ENCODE assay signal across 1 cellular context in the genomic region with DNA sequence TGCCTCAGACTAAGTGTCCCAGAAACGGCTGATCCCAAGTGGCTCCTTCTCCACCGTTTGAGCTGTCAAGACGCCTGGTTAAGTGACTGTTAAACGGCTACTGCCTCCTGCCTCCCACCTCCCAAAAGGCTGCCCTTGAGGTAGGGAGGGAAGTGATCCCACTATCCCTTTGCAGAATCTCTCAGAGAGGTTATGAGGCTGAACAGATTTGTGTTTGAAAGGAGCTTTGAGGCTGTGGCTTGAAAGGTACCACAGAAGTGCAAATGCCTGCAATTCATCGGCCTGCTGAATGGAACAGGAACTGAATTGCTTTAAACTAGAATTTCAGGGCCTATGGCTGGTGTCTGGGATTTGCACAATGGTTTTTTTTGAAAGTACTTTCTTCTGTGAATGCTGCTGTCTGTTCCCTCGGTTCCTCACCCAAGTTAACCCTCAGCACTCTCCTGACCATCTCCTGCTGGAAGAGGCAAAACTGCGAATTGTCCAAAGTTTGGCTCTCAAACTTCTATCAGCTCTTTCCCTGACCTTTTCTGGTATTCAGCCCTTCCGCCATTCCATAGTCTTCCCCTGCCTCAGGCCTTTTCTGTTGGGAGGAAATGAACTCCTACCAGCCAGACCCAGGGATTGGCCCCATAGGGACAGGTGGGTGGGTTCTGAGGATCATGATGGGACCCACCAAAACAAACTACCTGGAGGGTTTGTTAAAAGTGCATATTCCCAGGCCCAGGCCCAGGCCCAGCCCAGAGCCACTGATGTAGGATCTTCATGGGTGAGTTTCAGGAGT.
A peak's percentile ranks its signal among the peaks of the same experiment; 100 is the strongest.
TF ChIP-seq lines count a peak whose summit lies in the region.

No MANE protein-coding gene starts in this region.

TF ChIP-seq in GM23338, 12 proteins besides CTCF, POLR2A, EP300 and RAD21:
- TF ChIP-seq ZNF462 (CRISPR knock-in tag; IDR thresholded peaks at IDR 0.05) = no peak
- TF ChIP-seq NANOG (IDR thresholded peaks at IDR 0.05; ENCODE audit: borderline replicate concordance) = peak; percentile 35; the same call in 1 of the 2 replicates
